In the genomic region with DNA sequence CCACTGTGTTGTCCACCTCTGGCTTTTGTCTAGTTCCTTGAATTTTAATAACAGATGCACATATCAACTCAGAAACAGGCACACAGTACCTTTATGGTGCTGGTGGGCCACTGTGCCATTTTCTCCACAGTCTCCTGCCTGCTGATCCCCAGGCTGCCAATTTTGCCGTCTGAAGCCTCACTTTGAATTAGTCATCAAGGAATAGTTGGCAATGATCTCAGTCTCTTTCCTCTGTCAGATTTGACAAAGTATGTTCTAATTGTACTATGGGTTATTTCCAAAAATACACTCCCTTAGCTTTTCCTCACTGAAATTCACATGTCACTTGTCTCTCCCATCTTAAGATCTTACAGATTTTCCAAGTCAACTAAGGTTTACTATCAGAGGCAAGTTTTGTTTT, we compare ENCODE assay signal across 13 cellular contexts.
A peak's percentile ranks its signal among the peaks of the same experiment; 100 is the strongest.
DNase-seq lines count a peak whose midpoint lies in the region; TF ChIP-seq lines count a peak whose summit lies in the region.
"Had no signal": no experiment of that assay in that cellular context is flagged by ENCODE, and none has a peak within 500 bp of the region (broad histone marks: within the 10 kb centered on the region; RNA-seq: fewer than 3 reads in every experiment).

No MANE protein-coding gene starts in this region.

- H3K27me3 Mint-ChIP-seq in osteocyte (ENCODE audit: unreplicated experiment) = no peaks in the 10 kb centered on the region
- H3K27me3 Mint-ChIP-seq in activated CD4-positive, alpha-beta T cell treated with anti-CD3 and anti-CD28 coated beads, Interleukin-2, amount 10 ng/mL, durations not matched to agents 24 days and 14 days = no peaks in the 10 kb centered on the region

- peaks cover 5% of the 10 kb centered on the region for H3K4me1 Mint-ChIP-seq in osteocyte (ENCODE audit: unreplicated experiment)
- H3K4me1 Mint-ChIP-seq in activated CD4-positive, alpha-beta T cell treated with anti-CD3 and anti-CD28 coated beads, Interleukin-2, amount 10 ng/mL, durations not matched to agents 24 days and 14 days = no peaks in the 10 kb centered on the region

- no peak overlapping the region for H3K27ac Mint-ChIP-seq in osteocyte (ENCODE audit: unreplicated experiment)
- no peak overlapping the region for H3K27ac Mint-ChIP-seq in activated CD4-positive, alpha-beta T cell treated with anti-CD3 and anti-CD28 coated beads, Interleukin-2, amount 10 ng/mL, durations not matched to agents 24 days and 14 days
- H3K27ac Mint-ChIP-seq: activated naive CD4-positive, alpha-beta T cell treated with anti-CD3 and anti-CD28 coated beads for 36 hours had no signal

- no peak overlapping the region for H3K4me3 ChIP-seq in fibroblast of mammary gland (ENCODE audit: control insufficient read depth, low read depth, low read length)
- H3K4me3 ChIP-seq: spleen had no signal

- intact Hi-C loops in activated CD4-positive, alpha-beta T cell treated with anti-CD3 and anti-CD28 coated beads, Interleukin-2, amount 10 ng/mL, durations not matched to agents 24 days and 14 days (cut with micrococcal nuclease) = no loop called here

- no peak overlapping the region for H3K4me3 Mint-ChIP-seq in osteocyte (ENCODE audit: unreplicated experiment)
- H3K4me3 Mint-ChIP-seq in activated CD4-positive, alpha-beta T cell treated with anti-CD3 and anti-CD28 coated beads, Interleukin-2, amount 10 ng/mL, durations not matched to agents 24 days and 14 days = no peak overlapping the region
- H3K4me3 Mint-ChIP-seq: activated naive CD4-positive, alpha-beta T cell treated with anti-CD3 and anti-CD28 coated beads for 36 hours had no signal

- H3K36me3 Mint-ChIP-seq in osteocyte (ENCODE audit: unreplicated experiment) = peaks cover 16% of the 10 kb centered on the region
- H3K36me3 Mint-ChIP-seq in activated CD4-positive, alpha-beta T cell treated with anti-CD3 and anti-CD28 coated beads, Interleukin-2, amount 10 ng/mL, durations not matched to agents 24 days and 14 days (ENCODE audit: low read depth) = no peaks in the 10 kb centered on the region

- peak; percentile 23 for DNase-seq in Daoy (ENCODE audit: low read depth)
- peak; percentile 38 for DNase-seq in RPMI7951 (ENCODE audit: low read depth)
- peak; percentile 83 for DNase-seq in fibroblast of mammary gland (ENCODE audit: low read depth)
- peak; percentile 32 for DNase-seq in osteocyte (ENCODE audit: extremely low spot score, unreplicated experiment)
- no peak for DNase-seq in stimulated activated CD4-positive, alpha-beta T cell treated with anti-CD3 and anti-CD28 coated beads, Interleukin-15, amount 100 ng/mL, for 24 hours
- DNase-seq in islet precursor cell = no peak
- no peak for DNase-seq in activated CD4-positive, alpha-beta T cell treated with anti-CD3 and anti-CD28 coated beads, Interleukin-2, amount 10 ng/mL, durations not matched to agents 24 days and 14 days
- DNase-seq in hippocampal formation (lab: John Stamatoyannopoulos, UW) = no peak
- DNase-seq: activated naive CD4-positive, alpha-beta T cell treated with anti-CD3 and anti-CD28 coated beads for 36 hours; cerebellar nuclear complex; DMS 273 treated with DMSO at 0.1 percent for 48 hours; NCI-H1436 treated with DMSO at 0.1 percent for 48 hours; spleen had no signal

- TF ChIP-seq CTCF in fibroblast of mammary gland (conservative IDR thresholded peaks at IDR 0.05; ENCODE audit: control insufficient read depth, insufficient read depth, low read depth, low read length) (no peak), osteocyte (IDR thresholded peaks at IDR 0.05) (no peak)

- peaks cover 5% of the 10 kb centered on the region for H3K9me3 Mint-ChIP-seq in osteocyte (ENCODE audit: unreplicated experiment)
- no peaks in the 10 kb centered on the region for H3K9me3 Mint-ChIP-seq in activated CD4-positive, alpha-beta T cell treated with anti-CD3 and anti-CD28 coated beads, Interleukin-2, amount 10 ng/mL, durations not matched to agents 24 days and 14 days

Comparison
In these comparisons a context has a peak if more than half of its experiments do, and no peak if none do; other contexts are left out.
1. DNase-seq: peak in Daoy (single experiment), RPMI7951 (single experiment), fibroblast of mammary gland (single experiment) and osteocyte (single experiment); none in stimulated activated CD4-positive, alpha-beta T cell treated with anti-CD3 and anti-CD28 coated beads, Interleukin-15, amount 100 ng/mL, for 24 hours (single experiment), islet precursor cell (single experiment), activated CD4-positive, alpha-beta T cell treated with anti-CD3 and anti-CD28 coated beads, Interleukin-2, amount 10 ng/mL, durations not matched to agents 24 days and 14 days (single experiment) and hippocampal formation (0 of 2).